In genomic region chr7:5596046-5596895, GRCh38 we compare ENCODE assay signal across 8 cellular contexts. TPM values are rescaled to one million over a fixed set of nuclear protein-coding genes. Genes with fewer than 3 reads are reported as not detected.
DNase-seq lines count a peak whose midpoint lies in the region; ATAC-seq and TF ChIP-seq lines count a peak whose summit lies in the region.

No MANE protein-coding gene starts in this region.

- 0 to 21% methylated on average over 5 to 6 of the region's 24 CpGs for WGBS in gastroesophageal sphincter (ENCODE audit: low coverage in 1 of 2), 2 donors
- WGBS in upper lobe of left lung, 2 donors = 25 to 33% methylated on average over 11 to 20 of the region's 24 CpGs

- H3K27ac ChIP-seq in gastroesophageal sphincter (peak overlapping the region in 3 of 4 donors; percentile 67 to 78 (median 73)), upper lobe of left lung (peak overlapping the region; percentile 59 to 79 (median 71))

- TF ChIP-seq POLR2A in gastroesophageal sphincter (IDR thresholded peaks at IDR 0.05) = no peak
- TF ChIP-seq POLR2A in upper lobe of left lung (IDR thresholded peaks at IDR 0.05) = no peak

- peaks cover 0 to 80% (median 50%) of the 10 kb centered on the region in 3 donors for H3K4me1 ChIP-seq in gastroesophageal sphincter
- H3K4me1 ChIP-seq in upper lobe of left lung = peaks cover 55 to 81% (median 64%) of the 10 kb centered on the region in 4 donors

- H3K4me3 ChIP-seq in gastroesophageal sphincter (peak overlapping the region in 1 of 2 donors; percentile 61), upper lobe of left lung (peak overlapping the region; percentile 18 to 63 (median 54))

- H3K27me3 ChIP-seq in gastroesophageal sphincter (peaks cover 38% of the 10 kb centered on the region), upper lobe of left lung (peaks cover 0 to 22% (median 8%) of the 10 kb centered on the region in 4 donors)

- ATAC-seq in gastroesophageal sphincter = peak; percentile 76
- ATAC-seq in upper lobe of left lung (ENCODE audit: low FRiP score in 2 of 2) = peak; percentile 67 to 77

- DNase-seq in GM19240 (ENCODE audit: insufficient read length, low spot score) = peak; percentile 76
- DNase-seq in activated gamma-delta T cell treated with anti-CD3 and anti-CD28 coated beads, Interleukin-2, amount 50 U/mL, for 16 hours (ENCODE audit: low read depth) = peak; percentile 55
- peak; percentile 48 to 95 (median 70) for DNase-seq in posterior cingulate gyrus
- DNase-seq in upper lobe of left lung = peak; percentile 62 to 84
- DNase-seq in NCI-H510A (lab: John Stamatoyannopoulos, UW) = no peak
- DNase-seq in DMS79 (lab: John Stamatoyannopoulos, UW) = no peak

- no peak for TF ChIP-seq EP300 in gastroesophageal sphincter (IDR thresholded peaks at IDR 0.05)
- TF ChIP-seq EP300 in upper lobe of left lung (IDR thresholded peaks at IDR 0.05) = peak in 2 of 4 donors; percentile 18 to 31

- no peaks in the 10 kb centered on the region for H3K9me3 ChIP-seq in gastroesophageal sphincter
- no peaks in the 10 kb centered on the region for H3K9me3 ChIP-seq in upper lobe of left lung

- intact Hi-C loops in posterior cingulate gyrus (cut with DNase I) = loop anchor here (5.0 kb wide), 1 partner anchor 41 kb away; no protein-coding TSS in a partner anchor

- TF ChIP-seq CTCF in gastroesophageal sphincter (IDR thresholded peaks at IDR 0.05) (no peak), upper lobe of left lung (IDR thresholded peaks at IDR 0.05) (no peak)

- H3K36me3 ChIP-seq in gastroesophageal sphincter = no peaks in the 10 kb centered on the region
- H3K36me3 ChIP-seq in upper lobe of left lung = no peaks in the 10 kb centered on the region

TF ChIP-seq in PFSK-1, 5 proteins besides CTCF, POLR2A, EP300 and RAD21:
- TF ChIP-seq REST (IDR thresholded peaks at IDR 0.05; ENCODE audit: insufficient read depth in 1 of 2, low read depth in 2 of 2, low read length in 2 of 2) (no peak), TAF1 (IDR thresholded peaks at IDR 0.05; ENCODE audit: borderline replicate concordance, insufficient read depth, low read length) (0 out of 2 replicates have a peak, but pooled peaks have one; percentile 49)

RNA-seq across cellular contexts. Expression of gene FSCN1, which starts 3.7 kb away (rescaled TPM):
- polyA plus RNA-seq in PFSK-1 (2012; ENCODE audit: insufficient read length, low read depth) = 229 TPM
- total RNA-seq in gastroesophageal sphincter = 10 to 100 TPM in 3 of 4 donors, 1 to 10 TPM in 1; 6.5 to 32.0 (median 26.3) TPM
- 10 to 100 TPM in 5 of 6 donors, 1 to 10 TPM in 1; 9.7 to 77.3 (median 25.5) TPM for total RNA-seq in upper lobe of left lung

Comparison
In these comparisons a context has a peak if more than half of its experiments do, and no peak if none do; other contexts are left out.
1. DNase-seq: peak in GM19240 (single experiment), activated gamma-delta T cell treated with anti-CD3 and anti-CD28 coated beads, Interleukin-2, amount 50 U/mL, for 16 hours (single experiment), posterior cingulate gyrus (10 of 10) and upper lobe of left lung (2 of 2); none in NCI-H510A (single experiment) and DMS79 (single experiment).